Comparison of ENCODE assay signal across 8 cellular contexts in the genomic region with DNA sequence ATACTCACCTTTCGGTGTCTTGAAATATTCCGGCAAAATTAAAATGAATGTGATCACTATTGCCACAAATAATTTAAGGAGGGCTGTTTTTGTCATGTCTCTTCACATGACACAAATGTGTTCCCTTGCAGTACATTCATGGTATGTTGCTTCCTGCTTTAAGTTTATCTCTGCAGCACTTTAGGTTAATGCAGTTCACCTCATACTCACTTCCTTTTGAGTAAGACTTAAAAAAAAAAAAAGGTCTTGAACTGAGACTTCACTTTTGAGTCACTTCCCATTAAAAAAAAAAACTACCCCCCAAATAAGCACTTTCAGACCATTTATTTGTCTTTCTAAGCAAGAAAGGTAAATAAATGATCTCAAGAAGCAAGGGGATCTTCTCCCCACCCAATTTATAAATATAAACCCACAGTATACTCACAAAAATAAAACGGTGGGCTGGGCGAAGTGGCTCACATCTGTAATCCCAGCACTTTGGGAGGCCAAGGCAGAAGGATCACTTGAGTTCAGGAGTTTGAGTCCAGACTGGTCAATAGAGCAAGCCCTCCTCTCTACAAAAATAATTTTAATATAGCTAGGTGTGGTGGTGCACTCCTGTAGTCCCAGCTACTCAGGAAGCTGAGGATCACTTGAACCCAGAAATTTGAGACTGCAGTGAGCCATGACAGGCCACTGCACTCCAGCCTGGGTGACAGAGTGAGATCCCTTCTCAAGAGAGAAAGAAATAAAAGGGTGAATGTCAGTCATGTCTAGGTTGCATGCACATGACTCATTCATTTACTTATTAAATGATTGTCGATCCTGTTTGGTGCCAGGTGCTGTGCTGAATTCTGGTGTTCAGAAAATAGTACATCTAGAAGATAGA. TPM values are rescaled to one million over a fixed set of nuclear protein-coding genes. Genes with fewer than 3 reads are reported as not detected.
DNase-seq lines count a peak whose midpoint lies in the region; ATAC-seq and TF ChIP-seq lines count a peak whose summit lies in the region.

A gene with protein sequence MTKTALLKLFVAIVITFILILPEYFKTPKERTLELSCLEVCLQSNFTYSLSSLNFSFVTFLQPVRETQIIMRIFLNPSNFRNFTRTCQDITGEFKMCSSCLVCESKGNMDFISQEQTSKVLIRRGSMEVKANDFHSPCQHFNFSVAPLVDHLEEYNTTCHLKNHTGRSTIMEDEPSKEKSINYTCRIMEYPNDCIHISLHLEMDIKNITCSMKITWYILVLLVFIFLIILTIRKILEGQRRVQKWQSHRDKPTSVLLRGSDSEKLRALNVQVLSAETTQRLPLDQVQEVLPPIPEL (minus strand): TSS at position 192 of the 868 bp plus-strand sequence. CDS start 96 bp downstream, at position 96.

- POLR2A ChIA-PET in CD8-positive, alpha-beta memory T cell (lab: Charles Lee): interaction anchor here (0.5 to 1.6 kb wide), 2 partner anchors 12 to 13 kb away, joined by 3 to 4 read pairs; no protein-coding TSS in a partner anchor

- H3K4me3 Mint-ChIP-seq in CD8-positive, alpha-beta memory T cell: peak within 1 kb of the TSS; percentile 79 to 91 (median 84)

- H3K9me3 ChIP-seq in CD8-positive, alpha-beta memory T cell (ENCODE audit: low read length): no peaks in the 10 kb centered on the region
- no peaks in the 10 kb centered on the region for H3K9me3 ChIP-seq in subcutaneous abdominal adipose tissue (ENCODE audit: control insufficient read depth in 5 of 5, low read length in 5 of 5)

- no peak for TF ChIP-seq CTCF in fibroblast of pulmonary artery (IDR thresholded peaks at IDR 0.05; ENCODE audit: low read length, missing control alignments)

- peak in 2 of 5 donors; percentile 69 to 70 for DNase-seq in CD8-positive, alpha-beta memory T cell
- DNase-seq in SKM-1 treated with dmso at 0.1 percent for 144 hours (lab: John Stamatoyannopoulos, UW; ENCODE audit: unreplicated experiment) (peak; percentile 93), fibroblast of pulmonary artery (ENCODE audit: low read depth) (peak; percentile 64), T1000 (lab: John Stamatoyannopoulos, UW) (no peak), ureter (ENCODE audit: low spot score) (no peak)

- peak; percentile 46 for ATAC-seq in GM19328 (IDR thresholded peaks at IDR 0.05; ENCODE audit: unreplicated experiment)
- peak; percentile 65 for ATAC-seq in HG03196 (IDR thresholded peaks at IDR 0.05; ENCODE audit: unreplicated experiment)

- H3K36me3 ChIP-seq in CD8-positive, alpha-beta memory T cell (ENCODE audit: insufficient read depth, low read length): no peaks in the 10 kb centered on the region
- H3K36me3 ChIP-seq in subcutaneous abdominal adipose tissue (ENCODE audit: control insufficient read depth in 5 of 5, insufficient read depth in 5 of 5, low read length in 5 of 5): no peaks in the 10 kb centered on the region

- H3K27ac ChIP-seq in CD8-positive, alpha-beta memory T cell (ENCODE audit: low read depth, low read length): peak within 1 kb of the TSS; percentile 56
- H3K27ac ChIP-seq in subcutaneous abdominal adipose tissue (ENCODE audit: low read depth, low read length): peak within 1 kb of the TSS; percentile 13

- H3K9ac ChIP-seq in subcutaneous abdominal adipose tissue (ENCODE audit: low read length in 5 of 5): no peak within 1 kb of the TSS

- no peaks in the 10 kb centered on the region for H3K9me3 Mint-ChIP-seq in CD8-positive, alpha-beta memory T cell

- peaks cover 0 to 6% (median 0%) of the 10 kb centered on the region in 3 donors for H3K36me3 Mint-ChIP-seq in CD8-positive, alpha-beta memory T cell

- no peaks in the 10 kb centered on the region for H3K27me3 ChIP-seq in CD8-positive, alpha-beta memory T cell (ENCODE audit: insufficient read depth, low read length, poor library complexity, severe bottlenecking)
- H3K27me3 ChIP-seq in subcutaneous abdominal adipose tissue (ENCODE audit: control insufficient read depth in 5 of 5, insufficient read depth in 4 of 5, low read length in 5 of 5): no peaks in the 10 kb centered on the region

- peak within 1 kb of the TSS; percentile 74 to 97 (median 92) for H3K27ac Mint-ChIP-seq in CD8-positive, alpha-beta memory T cell

- H3K4me1 ChIP-seq in CD8-positive, alpha-beta memory T cell (ENCODE audit: insufficient read depth, low read length): peaks cover 39% of the 10 kb centered on the region
- H3K4me1 ChIP-seq in subcutaneous abdominal adipose tissue (ENCODE audit: control insufficient read depth in 5 of 5, insufficient read depth in 5 of 5, low read length in 5 of 5): peaks cover 0 to 20% (median 0%) of the 10 kb centered on the region in 5 donors

- H3K4me1 Mint-ChIP-seq in CD8-positive, alpha-beta memory T cell: peaks cover 34 to 54% (median 45%) of the 10 kb centered on the region in 3 donors

- CTCF ChIA-PET in CD8-positive, alpha-beta memory T cell (lab: Charles Lee): interaction anchor here (1.6 kb wide), 1 partner anchor 8 kb away, joined by 4 read pairs; no protein-coding TSS in a partner anchor

- H3K27me3 Mint-ChIP-seq in CD8-positive, alpha-beta memory T cell: no peaks in the 10 kb centered on the region

- peak within 1 kb of the TSS; percentile 58 for H3K4me3 ChIP-seq in CD8-positive, alpha-beta memory T cell (ENCODE audit: low read length)
- H3K4me3 ChIP-seq in fibroblast of pulmonary artery (replicated peaks; ENCODE audit: low read depth, low read length): peak within 1 kb of the TSS; percentile 28
- no peak within 1 kb of the TSS for H3K4me3 ChIP-seq in subcutaneous abdominal adipose tissue (ENCODE audit: low read depth in 1 of 5, low read length in 5 of 5)

RNA-seq across cellular contexts. Expression of the gene that starts here (rescaled TPM):
- 1 to 10 TPM; 6.7 to 7.3 TPM for total RNA-seq in CD8-positive, alpha-beta memory T cell
- 24.3 TPM for polyA plus RNA-seq in CD8-positive, alpha-beta memory T cell
- total RNA-seq in ureter: 0.99 TPM

Comparison
In these comparisons a context has a peak if more than half of its experiments do, and no peak if none do; other contexts are left out.
1. DNase-seq: peak in SKM-1 treated with dmso at 0.1 percent for 144 hours (single experiment) and fibroblast of pulmonary artery (single experiment); none in T1000 (single experiment) and ureter (single experiment).
2. H3K4me3 ChIP-seq: peak in CD8-positive, alpha-beta memory T cell (single experiment) and fibroblast of pulmonary artery (single experiment); none in subcutaneous abdominal adipose tissue (0 of 5).